ENCODE assay signal across 28 cellular contexts in genomic region chr1:155877945-155878344, GRCh38.
"Had no signal": no experiment of that assay in that cellular context is flagged by ENCODE, and none has a peak within 500 bp of the region (broad histone marks: within the 10 kb centered on the region; RNA-seq: fewer than 3 reads in every experiment).

No MANE protein-coding gene starts in this region.

- H3K4me1 Mint-ChIP-seq: activated CD4-positive, alpha-beta memory T cell treated with anti-CD3 and anti-CD28 coated beads, Interleukin-2, amount 10 ng/mL, durations not matched to agents 7 days and 5 days; activated CD4-positive, alpha-beta T cell treated with anti-CD3 and anti-CD28 coated beads, Interleukin-2, amount 10 ng/mL, durations not matched to agents 7 days and 5 days; activated naive CD4-positive, alpha-beta T cell treated with anti-CD3 and anti-CD28 coated beads, Interleukin-2, amount 10 ng/mL, durations not matched to agents 7 days and 5 days; activated naive CD8-positive, alpha-beta T cell treated with anti-CD3 and anti-CD28 coated beads, Interleukin-2, amount 10 ng/mL, durations not matched to agents 7 days and 5 days; endodermal cell had no signal

- DNase-seq: activated CD4-positive, alpha-beta memory T cell treated with anti-CD3 and anti-CD28 coated beads, Interleukin-2, amount 10 ng/mL, durations not matched to agents 7 days and 5 days; activated CD4-positive, alpha-beta T cell treated with anti-CD3 and anti-CD28 coated beads for 1 hour; activated CD4-positive, alpha-beta T cell treated with anti-CD3 and anti-CD28 coated beads for 4 hours; activated CD4-positive, alpha-beta T cell treated with anti-CD3 and anti-CD28 coated beads, Interleukin-2, amount 10 ng/mL, durations not matched to agents 7 days and 5 days; activated CD4-positive, alpha-beta T cell treated with anti-CD3 and anti-CD28 coated beads, Interleukin-2, amount 50 U/mL, for 4 hours; activated CD8-positive, alpha-beta memory T cell treated with anti-CD3 and anti-CD28 coated beads, Interleukin-2, amount 50 U/mL, for 48 hours; activated gamma-delta T cell; activated naive CD4-positive, alpha-beta T cell; activated naive CD4-positive, alpha-beta T cell treated with anti-CD3 and anti-CD28 coated beads, Interleukin-2, amount 10 ng/mL, durations not matched to agents 7 days and 5 days; activated naive CD8-positive, alpha-beta T cell treated with anti-CD3 and anti-CD28 coated beads, Interleukin-2, amount 10 ng/mL, durations not matched to agents 7 days and 5 days; activated T-cell treated with anti-CD3 and anti-CD28 coated beads for 4 hours; activated T-cell treated with anti-CD3 and anti-CD28 coated beads, Interleukin-2, amount 50 U/mL, for 24 hours; activated T-cell treated with anti-CD3 and anti-CD28 coated beads, Interleukin-2, amount 50 U/mL, for 72 hours; brain microvascular endothelial cell; cortex of kidney; effector memory CD4-positive, alpha-beta T cell; endodermal cell; erythroblast; foreskin keratinocyte; gastrocnemius medialis; glutamatergic neuron; heart left ventricle; T-helper 2 cell had no signal

- H3K4me3 Mint-ChIP-seq: activated CD4-positive, alpha-beta memory T cell treated with anti-CD3 and anti-CD28 coated beads, Interleukin-2, amount 10 ng/mL, durations not matched to agents 7 days and 5 days; activated CD4-positive, alpha-beta T cell treated with anti-CD3 and anti-CD28 coated beads, Interleukin-2, amount 10 ng/mL, durations not matched to agents 7 days and 5 days; activated naive CD4-positive, alpha-beta T cell treated with anti-CD3 and anti-CD28 coated beads, Interleukin-2, amount 10 ng/mL, durations not matched to agents 7 days and 5 days; activated naive CD8-positive, alpha-beta T cell treated with anti-CD3 and anti-CD28 coated beads, Interleukin-2, amount 10 ng/mL, durations not matched to agents 7 days and 5 days; activated T-cell treated with anti-CD3 and anti-CD28 coated beads, Interleukin-2, amount 50 U/mL, for 24 hours; activated T-cell treated with anti-CD3 and anti-CD28 coated beads, Interleukin-2, amount 50 U/mL, for 72 hours; endodermal cell had no signal

- ATAC-seq: activated naive CD4-positive, alpha-beta T cell treated with anti-CD3 and anti-CD28 coated beads, Interleukin-2, amount 50 U/mL, for 72 hours; activated T-cell treated with anti-CD3 and anti-CD28 coated beads, Interleukin-2, amount 50 U/mL, for 72 hours; foreskin keratinocyte; gastrocnemius medialis; heart left ventricle had no signal

- H3K27ac Mint-ChIP-seq: activated CD4-positive, alpha-beta memory T cell treated with anti-CD3 and anti-CD28 coated beads, Interleukin-2, amount 10 ng/mL, durations not matched to agents 7 days and 5 days; activated CD4-positive, alpha-beta T cell treated with anti-CD3 and anti-CD28 coated beads, Interleukin-2, amount 10 ng/mL, durations not matched to agents 7 days and 5 days; activated naive CD4-positive, alpha-beta T cell treated with anti-CD3 and anti-CD28 coated beads, Interleukin-2, amount 10 ng/mL, durations not matched to agents 7 days and 5 days; activated naive CD4-positive, alpha-beta T cell treated with anti-CD3 and anti-CD28 coated beads, Interleukin-2, amount 50 U/mL, for 72 hours; activated naive CD8-positive, alpha-beta T cell treated with anti-CD3 and anti-CD28 coated beads, Interleukin-2, amount 10 ng/mL, durations not matched to agents 7 days and 5 days; activated T-cell treated with anti-CD3 and anti-CD28 coated beads, Interleukin-2, amount 50 U/mL, for 24 hours; activated T-cell treated with anti-CD3 and anti-CD28 coated beads, Interleukin-2, amount 50 U/mL, for 72 hours; endodermal cell had no signal

- H3K27me3 ChIP-seq: ascending aorta, brain microvascular endothelial cell, esophagus muscularis mucosa, gastrocnemius medialis, heart left ventricle had no signal

- H3K4me1 ChIP-seq: ascending aorta, foreskin keratinocyte, gastrocnemius medialis, heart left ventricle had no signal

- H3K4me3 ChIP-seq: ascending aorta, esophagus muscularis mucosa, gastrocnemius medialis, heart left ventricle had no signal

- H3K27ac ChIP-seq: ascending aorta, brain microvascular endothelial cell, esophagus muscularis mucosa, foreskin keratinocyte, gastrocnemius medialis, heart left ventricle had no signal

- H3K9me3 Mint-ChIP-seq: activated CD4-positive, alpha-beta memory T cell treated with anti-CD3 and anti-CD28 coated beads, Interleukin-2, amount 10 ng/mL, durations not matched to agents 7 days and 5 days; activated CD4-positive, alpha-beta T cell treated with anti-CD3 and anti-CD28 coated beads, Interleukin-2, amount 10 ng/mL, durations not matched to agents 7 days and 5 days; activated naive CD4-positive, alpha-beta T cell treated with anti-CD3 and anti-CD28 coated beads, Interleukin-2, amount 10 ng/mL, durations not matched to agents 7 days and 5 days; activated naive CD4-positive, alpha-beta T cell treated with anti-CD3 and anti-CD28 coated beads, Interleukin-2, amount 50 U/mL, for 72 hours; activated naive CD8-positive, alpha-beta T cell treated with anti-CD3 and anti-CD28 coated beads, Interleukin-2, amount 10 ng/mL, durations not matched to agents 7 days and 5 days; activated T-cell treated with anti-CD3 and anti-CD28 coated beads, Interleukin-2, amount 50 U/mL, for 24 hours; activated T-cell treated with anti-CD3 and anti-CD28 coated beads, Interleukin-2, amount 50 U/mL, for 72 hours; endodermal cell had no signal

- H3K27me3 Mint-ChIP-seq: activated CD4-positive, alpha-beta memory T cell treated with anti-CD3 and anti-CD28 coated beads, Interleukin-2, amount 10 ng/mL, durations not matched to agents 7 days and 5 days; activated CD4-positive, alpha-beta T cell treated with anti-CD3 and anti-CD28 coated beads, Interleukin-2, amount 10 ng/mL, durations not matched to agents 7 days and 5 days; activated naive CD4-positive, alpha-beta T cell treated with anti-CD3 and anti-CD28 coated beads, Interleukin-2, amount 10 ng/mL, durations not matched to agents 7 days and 5 days; activated naive CD8-positive, alpha-beta T cell treated with anti-CD3 and anti-CD28 coated beads, Interleukin-2, amount 10 ng/mL, durations not matched to agents 7 days and 5 days; activated T-cell treated with anti-CD3 and anti-CD28 coated beads, Interleukin-2, amount 50 U/mL, for 24 hours had no signal

- FAIRE-seq: bronchial epithelial cell, colon had no signal

- H3K9me3 ChIP-seq: ascending aorta, esophagus muscularis mucosa, gastrocnemius medialis, heart left ventricle had no signal

- H3K36me3 ChIP-seq: brain microvascular endothelial cell, gastrocnemius medialis had no signal

- H3K36me3 Mint-ChIP-seq: activated naive CD8-positive, alpha-beta T cell treated with anti-CD3 and anti-CD28 coated beads, Interleukin-2, amount 10 ng/mL, durations not matched to agents 7 days and 5 days had no signal
